ENCODE assay signal across 8 cellular contexts in the genomic region with DNA sequence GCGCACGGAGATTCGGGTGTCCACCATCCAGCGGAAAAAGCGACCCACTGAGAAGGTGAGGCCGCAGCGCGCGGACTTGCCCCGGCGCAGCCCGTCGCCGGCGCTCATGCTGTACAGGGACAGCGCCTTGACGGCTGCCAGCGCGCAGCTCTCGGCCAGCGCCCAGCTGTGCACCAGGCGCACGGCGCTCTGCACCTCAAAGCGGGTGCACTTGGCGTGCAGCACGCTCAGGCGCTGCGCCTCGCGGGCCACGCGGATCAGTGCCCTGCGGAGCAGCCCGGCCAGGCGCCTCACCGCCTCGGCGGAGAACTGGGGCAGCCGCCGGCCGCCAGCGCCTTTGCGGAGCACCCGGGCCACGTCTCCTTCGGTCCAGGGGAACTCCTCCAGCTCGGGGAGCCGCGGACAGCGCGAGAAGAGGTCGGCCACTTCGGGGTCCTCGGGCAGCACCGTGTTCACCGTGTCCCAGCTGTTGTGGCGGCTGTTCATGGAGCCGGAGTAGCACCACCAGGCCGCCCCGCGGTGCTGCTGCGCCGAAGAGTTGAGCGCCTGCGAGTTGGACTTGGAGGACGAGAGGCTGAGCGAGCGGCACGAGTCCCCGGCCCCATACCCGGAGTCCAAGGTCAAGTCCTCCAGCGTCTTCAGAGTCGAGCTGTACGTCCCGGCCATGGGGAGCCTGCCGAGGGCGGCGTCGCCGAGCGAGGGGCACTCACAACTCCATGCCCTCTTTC. TPM values are rescaled to one million over a fixed set of nuclear protein-coding genes. Genes with fewer than 3 reads are reported as not detected.
A peak's percentile ranks its signal among the peaks of the same experiment; 100 is the strongest.
DNase-seq lines count a peak whose midpoint lies in the region; ATAC-seq and TF ChIP-seq lines count a peak whose summit lies in the region.

No MANE protein-coding gene starts in this region.

- H3K4me3 ChIP-seq in BLaER1 (peak overlapping the region; percentile 73), MM.1S (ENCODE audit: low read length) (peak overlapping the region; percentile 65), liver (ENCODE audit: low read depth in 1 of 3, low read length in 3 of 3) (peak overlapping the region; percentile 64 to 76 (median 65))

- peak overlapping the region; percentile 70 for H3K27ac Mint-ChIP-seq in activated CD4-positive, alpha-beta T cell treated with anti-CD3 and anti-CD28 coated beads, Interleukin-2, amount 10 ng/mL, durations not matched to agents 24 days and 14 days
- H3K27ac Mint-ChIP-seq in dendritic cell treated with granulocyte-macrophage colony-stimulating factor and Interleukin-4, amounts not matched to agents 40 ng/mL and 50 ng/mL, for 4 days = peak overlapping the region; percentile 70

- peak overlapping the region; percentile 69; the same call in 1 of the 2 replicates for H3K9ac ChIP-seq in BLaER1
- no peak overlapping the region for H3K9ac ChIP-seq in MM.1S (ENCODE audit: low read length)
- H3K9ac ChIP-seq in liver (ENCODE audit: low read depth in 1 of 2, low read length in 2 of 2) = peak overlapping the region; percentile 21 to 61

- no peaks in the 10 kb centered on the region for H3K9me3 Mint-ChIP-seq in activated CD4-positive, alpha-beta T cell treated with anti-CD3 and anti-CD28 coated beads, Interleukin-2, amount 10 ng/mL, durations not matched to agents 24 days and 14 days
- no peaks in the 10 kb centered on the region for H3K9me3 Mint-ChIP-seq in dendritic cell treated with granulocyte-macrophage colony-stimulating factor and Interleukin-4, amounts not matched to agents 40 ng/mL and 50 ng/mL, for 4 days

- H2AFZ ChIP-seq in MM.1S (ENCODE audit: low read length) = peak overlapping the region; percentile 76

- H3K4me2 ChIP-seq in BLaER1 (peak overlapping the region; percentile 100), MM.1S (ENCODE audit: low read depth, low read length) (peak overlapping the region; percentile 89)

- H3K9me3 ChIP-seq in BLaER1 (no peaks in the 10 kb centered on the region), MM.1S (replicated peaks; ENCODE audit: insufficient read depth, low read length) (no peaks in the 10 kb centered on the region), liver (ENCODE audit: control insufficient read depth in 4 of 4, low read length in 3 of 4) (no peaks in the 10 kb centered on the region)

- TF ChIP-seq CTCF in MM.1S (IDR thresholded peaks at IDR 0.05; ENCODE audit: low read length) (no peak), liver (IDR thresholded peaks at IDR 0.05; ENCODE audit: low read depth, low read length, missing input control) (no peak)

- TF ChIP-seq RAD21 in liver (IDR thresholded peaks at IDR 0.05) = peak in 1 of 2 donors; percentile 41

- ATAC-seq in GM19463 (IDR thresholded peaks at IDR 0.05; ENCODE audit: unreplicated experiment) = peak; percentile 19
- no peak for ATAC-seq in HG02623 (IDR thresholded peaks at IDR 0.05; ENCODE audit: unreplicated experiment)

- no peaks in the 10 kb centered on the region for H3K36me3 ChIP-seq in BLaER1
- H3K36me3 ChIP-seq in MM.1S (replicated peaks; ENCODE audit: insufficient read depth, low read length) = no peaks in the 10 kb centered on the region
- H3K36me3 ChIP-seq in liver (ENCODE audit: control insufficient read depth in 4 of 4, insufficient read depth in 3 of 4, low read depth in 1 of 4, low read length in 3 of 4) = no peaks in the 10 kb centered on the region

- no peak overlapping the region for H3K27ac ChIP-seq in BLaER1
- no peak overlapping the region for H3K27ac ChIP-seq in MM.1S (ENCODE audit: low read length)
- peak overlapping the region; percentile 37 to 66 for H3K27ac ChIP-seq in liver (ENCODE audit: low read depth in 1 of 2, low read length in 2 of 2)

- peak overlapping the region; percentile 83 for H3K4me3 Mint-ChIP-seq in activated CD4-positive, alpha-beta T cell treated with anti-CD3 and anti-CD28 coated beads, Interleukin-2, amount 10 ng/mL, durations not matched to agents 24 days and 14 days
- peak overlapping the region; percentile 83 for H3K4me3 Mint-ChIP-seq in dendritic cell treated with granulocyte-macrophage colony-stimulating factor and Interleukin-4, amounts not matched to agents 40 ng/mL and 50 ng/mL, for 4 days

- H3K27me3 ChIP-seq in BLaER1 (peaks cover 37% of the 10 kb centered on the region), MM.1S (replicated peaks; ENCODE audit: insufficient read depth, low read length) (peaks cover 32% of the 10 kb centered on the region), liver (ENCODE audit: control insufficient read depth in 4 of 4, insufficient read depth in 4 of 4, low read length in 3 of 4) (no peaks in the 10 kb centered on the region)

- peaks cover 23% of the 10 kb centered on the region for H4K20me1 ChIP-seq in BLaER1
- no peaks in the 10 kb centered on the region for H4K20me1 ChIP-seq in MM.1S (ENCODE audit: insufficient read depth, low read length)

- peaks cover 8% of the 10 kb centered on the region; the same call in 1 of the 2 replicates for H3F3A ChIP-seq in MM.1S (ENCODE audit: insufficient read depth, low read length)

- no peaks in the 10 kb centered on the region for H3K79me2 ChIP-seq in MM.1S (ENCODE audit: low read length)

- peaks cover 28% of the 10 kb centered on the region for H3K4me1 Mint-ChIP-seq in activated CD4-positive, alpha-beta T cell treated with anti-CD3 and anti-CD28 coated beads, Interleukin-2, amount 10 ng/mL, durations not matched to agents 24 days and 14 days
- peaks cover 46% of the 10 kb centered on the region for H3K4me1 Mint-ChIP-seq in dendritic cell treated with granulocyte-macrophage colony-stimulating factor and Interleukin-4, amounts not matched to agents 40 ng/mL and 50 ng/mL, for 4 days (ENCODE audit: low read depth)

- H3K36me3 Mint-ChIP-seq in activated CD4-positive, alpha-beta T cell treated with anti-CD3 and anti-CD28 coated beads, Interleukin-2, amount 10 ng/mL, durations not matched to agents 24 days and 14 days (ENCODE audit: low read depth) = peaks cover 15% of the 10 kb centered on the region
- no peaks in the 10 kb centered on the region for H3K36me3 Mint-ChIP-seq in dendritic cell treated with granulocyte-macrophage colony-stimulating factor and Interleukin-4, amounts not matched to agents 40 ng/mL and 50 ng/mL, for 4 days (ENCODE audit: low read depth)

- intact Hi-C loops in activated CD4-positive, alpha-beta T cell treated with anti-CD3 and anti-CD28 coated beads, Interleukin-2, amount 10 ng/mL, durations not matched to agents 24 days and 14 days (cut with micrococcal nuclease) = loop anchor here (5.0 to 10.0 kb wide), 2 partner anchors 502 to 560 kb away; partner anchors contain the start of genes APIP and PDHX
- intact Hi-C loops in dendritic cell treated with granulocyte-macrophage colony-stimulating factor and Interleukin-4, amounts not matched to agents 40 ng/mL and 50 ng/mL, for 4 days (cut with micrococcal nuclease) = loop anchor here (10.0 kb wide), 1 partner anchor 102 kb away; no protein-coding TSS in a partner anchor

- no peaks in the 10 kb centered on the region for H3K9me2 ChIP-seq in MM.1S (replicated peaks; ENCODE audit: insufficient read depth, low read length)

- H3K4me1 ChIP-seq in BLaER1 (peaks cover 18% of the 10 kb centered on the region), MM.1S (ENCODE audit: low read length) (no peaks in the 10 kb centered on the region), liver (ENCODE audit: control insufficient read depth in 4 of 4, insufficient read depth in 4 of 4, low read length in 3 of 4) (peaks cover 0 to 55% (median 37%) of the 10 kb centered on the region in 4 donors)

- peaks cover 47% of the 10 kb centered on the region for H3K27me3 Mint-ChIP-seq in activated CD4-positive, alpha-beta T cell treated with anti-CD3 and anti-CD28 coated beads, Interleukin-2, amount 10 ng/mL, durations not matched to agents 24 days and 14 days
- H3K27me3 Mint-ChIP-seq in dendritic cell treated with granulocyte-macrophage colony-stimulating factor and Interleukin-4, amounts not matched to agents 40 ng/mL and 50 ng/mL, for 4 days = peaks cover 34% of the 10 kb centered on the region

- under 1% methylated on average over 82 of the region's 82 CpGs for WGBS in liver

- peak; percentile 27 for DNase-seq in MM.1S
- peak; percentile 86 for DNase-seq in activated CD4-positive, alpha-beta T cell treated with anti-CD3 and anti-CD28 coated beads, Interleukin-2, amount 10 ng/mL, durations not matched to agents 24 days and 14 days
- DNase-seq in stimulated activated CD4-positive, alpha-beta T cell treated with anti-CD3 and anti-CD28 coated beads, Interleukin-4, amount 100 ng/mL, for 1 hour = peak; percentile 57

TF ChIP-seq in liver, 16 proteins besides CTCF, POLR2A, EP300 and RAD21:
- TF ChIP-seq REST (IDR thresholded peaks at IDR 0.05) (no peak), HNF4A (conservative IDR thresholded peaks at IDR 0.05) (peak in 1 of 2 donors; percentile 35)

RNA-seq across cellular contexts. Expression of gene ABTB2, which starts 0.7 kb away (rescaled TPM):
- total RNA-seq in activated CD4-positive, alpha-beta T cell treated with anti-CD3 and anti-CD28 coated beads, Interleukin-2, amount 10 ng/mL, durations not matched to agents 24 days and 14 days = 13.1 and 14.1 TPM in 2 replicates
- total RNA-seq in liver = 1 to 10 TPM; 5.1 to 8.9 TPM
- polyA plus RNA-seq in liver = 1 to 10 TPM; 2.4 to 7.1 TPM

Comparison
In these comparisons a context has a peak if more than half of its experiments do, and no peak if none do; other contexts are left out.
1. H3K27ac ChIP-seq: peak in liver (2 of 2); none in BLaER1 (single experiment) and MM.1S (single experiment).
2. DNase-seq: peak in every context shown above with its lines; median percentile 86 in activated CD4-positive, alpha-beta T cell treated with anti-CD3 and anti-CD28 coated beads, Interleukin-2, amount 10 ng/mL, durations not matched to agents 24 days and 14 days; 57 in stimulated activated CD4-positive, alpha-beta T cell treated with anti-CD3 and anti-CD28 coated beads, Interleukin-4, amount 100 ng/mL, for 1 hour; 27 in MM.1S.
3. Peak in every context shown above with its lines, with median percentiles within 50 percentile points of each other: H3K4me3 ChIP-seq.